Comparison of ENCODE assay signal across 18 cellular contexts in the genomic region with DNA sequence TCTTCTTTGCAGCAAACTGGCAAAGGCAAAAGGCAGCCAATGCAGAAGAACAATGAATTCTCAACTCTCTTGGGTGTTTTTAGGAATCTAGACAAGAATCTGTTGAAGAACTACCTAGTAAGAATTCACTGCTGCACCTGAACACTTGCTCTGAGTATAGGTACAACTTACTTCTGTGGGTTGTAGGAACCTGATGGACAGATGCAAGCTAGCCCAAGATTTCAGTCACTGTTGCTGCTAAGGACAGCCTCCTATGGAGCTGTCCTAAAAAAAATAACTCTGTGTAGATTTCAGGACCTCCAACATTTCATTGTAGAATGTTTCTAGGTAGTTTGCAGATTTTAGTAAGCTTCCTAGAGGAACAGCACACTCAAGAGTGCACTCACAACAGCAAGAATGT.
DNase-seq lines count a peak whose midpoint lies in the region; ATAC-seq and TF ChIP-seq lines count a peak whose summit lies in the region.
"Had no signal": no experiment of that assay in that cellular context is flagged by ENCODE, and none has a peak within 500 bp of the region (broad histone marks: within the 10 kb centered on the region; RNA-seq: fewer than 3 reads in every experiment).

No MANE protein-coding gene starts in this region.

- peaks cover 7% of the 10 kb centered on the region for H3K9me3 Mint-ChIP-seq in activated B cell treated with CpG ODN at 0.5 μM for 24 hours

- H3K27ac Mint-ChIP-seq in activated B cell treated with CpG ODN at 0.5 μM for 24 hours: peak overlapping the region; percentile 85

- no peak overlapping the region for H3K4me3 Mint-ChIP-seq in activated B cell treated with CpG ODN at 0.5 μM for 24 hours
- H3K4me3 Mint-ChIP-seq: activated naive CD4-positive, alpha-beta T cell treated with anti-CD3 and anti-CD28 coated beads for 36 hours; activated T-cell treated with anti-CD3 and anti-CD28 coated beads, Interleukin-2, amount 50 U/mL, for 4 hours had no signal

- CTCF ChIA-PET in activated B cell treated with CpG ODN at 0.5 μM for 24 hours (lab: Charles Lee): no interaction called here

- POLR2A ChIA-PET in activated B cell treated with CpG ODN at 0.5 μM for 24 hours (lab: Charles Lee): interaction anchor here (0.8 kb wide), 1 partner anchor 19 kb away, joined by 4 read pairs; no protein-coding TSS in a partner anchor

- intact Hi-C loops in activated B cell treated with CpG ODN at 0.5 μM for 24 hours (cut with micrococcal nuclease): loop anchor here (1.0 kb wide), 1 partner anchor 89 kb away; no protein-coding TSS in a partner anchor

- ATAC-seq in GM18868 (IDR thresholded peaks at IDR 0.05; ENCODE audit: unreplicated experiment) (peak; percentile 3), GM21447 (IDR thresholded peaks at IDR 0.05; ENCODE audit: unreplicated experiment) (peak; percentile 5), HG03025 (IDR thresholded peaks at IDR 0.05; ENCODE audit: low FRiP score, unreplicated experiment) (peak; percentile 4), activated B cell treated with CpG ODN at 0.5 μM for 24 hours (ENCODE audit: low read depth) (no peak)
- ATAC-seq: Right ventricle myocardium inferior had no signal

- DNase-seq in activated B cell treated with CpG ODN at 0.5 μM for 24 hours: no peak
- no peak for DNase-seq in activated naive CD4-positive, alpha-beta T cell treated with Interleukin-2 at 50 U/mL for 16 hours
- DNase-seq in effector CD8-positive, alpha-beta T cell (lab: John Stamatoyannopoulos, UW): no peak
- no peak for DNase-seq in activated CD4-positive, alpha-beta T cell treated with anti-CD3 and anti-CD28 coated beads for 4 hours
- DNase-seq in DMS 273 (lab: John Stamatoyannopoulos, UW; ENCODE audit: unreplicated experiment): no peak
- DNase-seq: activated CD4-positive, CD25-positive, alpha-beta regulatory T cell treated with anti-CD3 and anti-CD28 coated beads, Interleukin-2, amount 50 U/mL, for 72 hours; activated T-cell treated with anti-CD3 and anti-CD28 coated beads, Interleukin-2, amount 50 U/mL, for 4 hours; amniotic stem cell; NCI-H1048; NCI-H187 treated with DMSO at 0.1 percent for 48 hours; NCI-H2227 treated with DMSO at 0.1 percent for 48 hours; NCI-H82; stimulated activated naive CD4-positive, alpha-beta T cell had no signal

- peaks cover 13% of the 10 kb centered on the region for H3K4me1 Mint-ChIP-seq in activated B cell treated with CpG ODN at 0.5 μM for 24 hours

- H3K27me3 Mint-ChIP-seq in activated B cell treated with CpG ODN at 0.5 μM for 24 hours: no peaks in the 10 kb centered on the region

- H3K36me3 Mint-ChIP-seq in activated B cell treated with CpG ODN at 0.5 μM for 24 hours (ENCODE audit: low read depth): no peaks in the 10 kb centered on the region

- no peak for TF ChIP-seq CTCF in activated B cell treated with CpG ODN at 0.5 μM for 24 hours (IDR thresholded peaks at IDR 0.05)
